Comparison of ENCODE assay signal across 1 cellular context in genomic region chr1:244757091-244757939, GRCh38.
TF ChIP-seq lines count a peak whose summit lies in the region.

No MANE protein-coding gene starts in this region.

TF ChIP-seq in K562, 482 proteins besides CTCF, POLR2A, EP300 and RAD21 (continued from another document):
- TF ChIP-seq TCF15 (CRISPR knock-in tag; IDR thresholded peaks at IDR 0.05) (no peak), ELK3 (CRISPR knock-in tag; IDR thresholded peaks at IDR 0.05) (no peak), PHF20 (IDR thresholded peaks at IDR 0.05; ENCODE audit: partially characterized antibody) (no peak), ZNF212 (CRISPR knock-in tag; IDR thresholded peaks at IDR 0.05) (no peak), GABPB1 (CRISPR knock-in tag; IDR thresholded peaks at IDR 0.05) (no peak), NBN (IDR thresholded peaks at IDR 0.05; ENCODE audit: low read depth) (no peak), MAFF (IDR thresholded peaks at IDR 0.05; ENCODE audit: low read length) (no peak), ZNF224 (CRISPR knock-in tag; IDR thresholded peaks at IDR 0.05) (no peak), SP1 (CRISPR knock-in tag; IDR thresholded peaks at IDR 0.05) (no peak), ZNF57 (CRISPR knock-in tag; IDR thresholded peaks at IDR 0.05) (no peak), ZC3H4 (CRISPR knock-in tag; IDR thresholded peaks at IDR 0.05; ENCODE audit: borderline replicate concordance) (no peak), U2AF2 (optimal IDR thresholded peaks at IDR 0.05; ENCODE audit: low read depth, low read length) (no peak), ZNF445 (CRISPR knock-in tag; IDR thresholded peaks at IDR 0.05; ENCODE audit: low read depth) (no peak), MAFG (tag; conservative IDR thresholded peaks at IDR 0.05) (no peak)
- TF ChIP-seq, protein P1, sequence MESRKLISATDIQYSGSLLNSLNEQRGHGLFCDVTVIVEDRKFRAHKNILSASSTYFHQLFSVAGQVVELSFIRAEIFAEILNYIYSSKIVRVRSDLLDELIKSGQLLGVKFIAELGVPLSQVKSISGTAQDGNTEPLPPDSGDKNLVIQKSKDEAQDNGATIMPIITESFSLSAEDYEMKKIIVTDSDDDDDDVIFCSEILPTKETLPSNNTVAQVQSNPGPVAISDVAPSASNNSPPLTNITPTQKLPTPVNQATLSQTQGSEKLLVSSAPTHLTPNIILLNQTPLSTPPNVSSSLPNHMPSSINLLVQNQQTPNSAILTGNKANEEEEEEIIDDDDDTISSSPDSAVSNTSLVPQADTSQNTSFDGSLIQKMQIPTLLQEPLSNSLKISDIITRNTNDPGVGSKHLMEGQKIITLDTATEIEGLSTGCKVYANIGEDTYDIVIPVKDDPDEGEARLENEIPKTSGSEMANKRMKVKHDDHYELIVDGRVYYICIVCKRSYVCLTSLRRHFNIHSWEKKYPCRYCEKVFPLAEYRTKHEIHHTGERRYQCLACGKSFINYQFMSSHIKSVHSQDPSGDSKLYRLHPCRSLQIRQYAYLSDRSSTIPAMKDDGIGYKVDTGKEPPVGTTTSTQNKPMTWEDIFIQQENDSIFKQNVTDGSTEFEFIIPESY (CRISPR knock-in tag; IDR thresholded peaks at IDR 0.05), result no peak
- TF ChIP-seq, protein P2, sequence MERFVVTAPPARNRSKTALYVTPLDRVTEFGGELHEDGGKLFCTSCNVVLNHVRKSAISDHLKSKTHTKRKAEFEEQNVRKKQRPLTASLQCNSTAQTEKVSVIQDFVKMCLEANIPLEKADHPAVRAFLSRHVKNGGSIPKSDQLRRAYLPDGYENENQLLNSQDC (CRISPR knock-in tag; IDR thresholded peaks at IDR 0.05), result no peak
